ENCODE assay signal across 1 cellular context in the genomic region with DNA sequence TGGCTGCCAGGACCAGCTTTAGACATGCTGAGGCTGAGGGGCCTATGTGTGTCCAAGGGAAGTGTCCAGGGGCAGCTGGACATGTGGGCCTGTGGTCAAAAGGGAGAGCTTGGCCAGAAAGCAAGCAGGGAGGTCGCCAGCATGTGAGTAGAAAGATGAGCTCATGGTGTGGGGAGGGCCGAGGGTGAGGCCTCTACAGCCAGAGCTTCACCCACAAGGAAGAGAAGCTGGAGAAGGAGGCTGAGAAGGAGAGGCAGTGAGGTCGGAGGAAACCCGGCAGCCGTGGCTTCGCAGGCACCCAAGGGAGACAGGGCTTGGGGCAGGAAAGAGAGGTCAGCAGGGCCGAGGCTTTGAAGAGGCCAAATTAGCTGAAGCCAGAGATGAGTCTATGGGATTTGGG.
TF ChIP-seq lines count a peak whose summit lies in the region.

No MANE protein-coding gene starts in this region.

TF ChIP-seq in WTC11, 78 proteins besides CTCF, POLR2A, EP300 and RAD21 (continued from another document):
- TF ChIP-seq, protein P1, sequence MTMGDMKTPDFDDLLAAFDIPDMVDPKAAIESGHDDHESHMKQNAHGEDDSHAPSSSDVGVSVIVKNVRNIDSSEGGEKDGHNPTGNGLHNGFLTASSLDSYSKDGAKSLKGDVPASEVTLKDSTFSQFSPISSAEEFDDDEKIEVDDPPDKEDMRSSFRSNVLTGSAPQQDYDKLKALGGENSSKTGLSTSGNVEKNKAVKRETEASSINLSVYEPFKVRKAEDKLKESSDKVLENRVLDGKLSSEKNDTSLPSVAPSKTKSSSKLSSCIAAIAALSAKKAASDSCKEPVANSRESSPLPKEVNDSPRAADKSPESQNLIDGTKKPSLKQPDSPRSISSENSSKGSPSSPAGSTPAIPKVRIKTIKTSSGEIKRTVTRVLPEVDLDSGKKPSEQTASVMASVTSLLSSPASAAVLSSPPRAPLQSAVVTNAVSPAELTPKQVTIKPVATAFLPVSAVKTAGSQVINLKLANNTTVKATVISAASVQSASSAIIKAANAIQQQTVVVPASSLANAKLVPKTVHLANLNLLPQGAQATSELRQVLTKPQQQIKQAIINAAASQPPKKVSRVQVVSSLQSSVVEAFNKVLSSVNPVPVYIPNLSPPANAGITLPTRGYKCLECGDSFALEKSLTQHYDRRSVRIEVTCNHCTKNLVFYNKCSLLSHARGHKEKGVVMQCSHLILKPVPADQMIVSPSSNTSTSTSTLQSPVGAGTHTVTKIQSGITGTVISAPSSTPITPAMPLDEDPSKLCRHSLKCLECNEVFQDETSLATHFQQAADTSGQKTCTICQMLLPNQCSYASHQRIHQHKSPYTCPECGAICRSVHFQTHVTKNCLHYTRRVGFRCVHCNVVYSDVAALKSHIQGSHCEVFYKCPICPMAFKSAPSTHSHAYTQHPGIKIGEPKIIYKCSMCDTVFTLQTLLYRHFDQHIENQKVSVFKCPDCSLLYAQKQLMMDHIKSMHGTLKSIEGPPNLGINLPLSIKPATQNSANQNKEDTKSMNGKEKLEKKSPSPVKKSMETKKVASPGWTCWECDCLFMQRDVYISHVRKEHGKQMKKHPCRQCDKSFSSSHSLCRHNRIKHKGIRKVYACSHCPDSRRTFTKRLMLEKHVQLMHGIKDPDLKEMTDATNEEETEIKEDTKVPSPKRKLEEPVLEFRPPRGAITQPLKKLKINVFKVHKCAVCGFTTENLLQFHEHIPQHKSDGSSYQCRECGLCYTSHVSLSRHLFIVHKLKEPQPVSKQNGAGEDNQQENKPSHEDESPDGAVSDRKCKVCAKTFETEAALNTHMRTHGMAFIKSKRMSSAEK (CRISPR knock-in tag; IDR thresholded peaks at IDR 0.05; ENCODE audit: borderline replicate concordance): no peak
- no peak for TF ChIP-seq NR1H2 (CRISPR knock-in tag; IDR thresholded peaks at IDR 0.05)
- TF ChIP-seq, protein P2, sequence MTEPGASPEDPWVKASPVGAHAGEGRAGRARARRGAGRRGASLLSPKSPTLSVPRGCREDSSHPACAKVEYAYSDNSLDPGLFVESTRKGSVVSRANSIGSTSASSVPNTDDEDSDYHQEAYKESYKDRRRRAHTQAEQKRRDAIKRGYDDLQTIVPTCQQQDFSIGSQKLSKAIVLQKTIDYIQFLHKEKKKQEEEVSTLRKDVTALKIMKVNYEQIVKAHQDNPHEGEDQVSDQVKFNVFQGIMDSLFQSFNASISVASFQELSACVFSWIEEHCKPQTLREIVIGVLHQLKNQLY (CRISPR knock-in tag; IDR thresholded peaks at IDR 0.05): no peak
- no peak for TF ChIP-seq TEAD1 (CRISPR knock-in tag; IDR thresholded peaks at IDR 0.05)
- TF ChIP-seq ZNF232 (CRISPR knock-in tag; IDR thresholded peaks at IDR 0.05): no peak
